ENCODE assay signal across 18 cellular contexts in genomic region chr11:62383822-62384221, GRCh38. TPM values are rescaled to one million over a fixed set of nuclear protein-coding genes. Genes with fewer than 3 reads are reported as not detected.
A peak's percentile ranks its signal among the peaks of the same experiment; 100 is the strongest.
DNase-seq lines count a peak whose midpoint lies in the region; ATAC-seq, FAIRE-seq and TF ChIP-seq lines count a peak whose summit lies in the region.
"Had no signal": no experiment of that assay in that cellular context is flagged by ENCODE, and none has a peak within 500 bp of the region (broad histone marks: within the 10 kb centered on the region; RNA-seq: fewer than 3 reads in every experiment).

No MANE protein-coding gene starts in this region.

- H3K36me3 Mint-ChIP-seq in H9 (ENCODE audit: insufficient read depth in 1 of 3, low read depth in 3 of 3) = no peaks in the 10 kb centered on the region
- H3K36me3 Mint-ChIP-seq: CD8-positive, alpha-beta memory T cell had no signal

- no peak overlapping the region for H3K23ac ChIP-seq in H9 (ENCODE audit: insufficient read length, low read depth, low read length)

- no peak overlapping the region for H3K18ac ChIP-seq in H9 (ENCODE audit: insufficient read length, low read depth, low read length)

- no peak overlapping the region for H2AK5ac ChIP-seq in H9 (ENCODE audit: insufficient read length, low read length)

- no peak overlapping the region for H2BK12ac ChIP-seq in H9 (ENCODE audit: insufficient read length, low read depth, low read length)

- H3K79me2 ChIP-seq in K562 (ENCODE audit: control insufficient read depth, insufficient read depth, low read length) = no peaks in the 10 kb centered on the region
- H3K79me2 ChIP-seq in H9 (ENCODE audit: insufficient read depth, low read length) = no peaks in the 10 kb centered on the region

- H3K27ac ChIP-seq in K562 (ENCODE audit: extremely low read depth, low read depth, low read length) = no peak overlapping the region
- no peak overlapping the region for H3K27ac ChIP-seq in H9 (ENCODE audit: insufficient read length, low read depth, low read length)
- H3K27ac ChIP-seq: A549, BLaER1, HL-60 had no signal

- intact Hi-C loops in K562 (cut with micrococcal nuclease) = loop anchor here (5.0 kb wide), 2 partner anchors 298 to 638 kb away; no protein-coding TSS in a partner anchor

- H3K27me3 ChIP-seq in K562 (ENCODE audit: control insufficient read depth in 2 of 2, insufficient read depth in 2 of 2, low read length in 2 of 2) (no peaks in the 10 kb centered on the region), H9 (ENCODE audit: insufficient read depth, low read length) (no peaks in the 10 kb centered on the region), HAP-1 (ENCODE audit: low read depth) (no peaks in the 10 kb centered on the region)
- H3K27me3 ChIP-seq: BLaER1 had no signal

- WGBS in K562 (ENCODE audit: insufficient coverage, low coverage, missing lambda C conversion rate) = 84% methylated on average over 6 of the region's 6 CpGs
- WGBS in H9 (ENCODE audit: extremely low coverage, insufficient read length, low lambda C conversion rate) = no CpG with 5 or more reads among the region's 6 CpGs

- no peaks in the 10 kb centered on the region for H3K9me3 Mint-ChIP-seq in H9
- H3K9me3 Mint-ChIP-seq: CD8-positive, alpha-beta memory T cell had no signal

- POLR2A ChIA-PET in K562 (lab: Yijun Ruan, JAX) = interaction anchor here (0.6 to 1.4 kb wide), 3 partner anchors 11 to 218 kb away, joined by 3 read pairs; partner anchors contain the start of gene MTA2

- no peaks in the 10 kb centered on the region; the same call in 1 of the 2 replicates for H3K27me3 Mint-ChIP-seq in H9 (ENCODE audit: low read depth)
- H3K27me3 Mint-ChIP-seq: CD8-positive, alpha-beta memory T cell had no signal

- H3K4me1 ChIP-seq in K562 (replicated peaks in 1 of 2; ENCODE audit: control insufficient read depth in 2 of 2, insufficient read depth in 2 of 2, low read length in 2 of 2) = peaks cover 4 to 7% of the 10 kb centered on the region in 2 experiments; a peak in 3 of 5 replicates
- no peaks in the 10 kb centered on the region for H3K4me1 ChIP-seq in H9 (ENCODE audit: insufficient read depth, low read length)
- H3K4me1 ChIP-seq in HAP-1 = peaks cover 20% of the 10 kb centered on the region

- H3K4ac ChIP-seq in H9 (ENCODE audit: low read depth, low read length) = no peak overlapping the region

- DNase-seq in Caki2 (ENCODE audit: low read depth) (peak; percentile 15), K562 (ENCODE audit: extremely low read depth in 1 of 4, low spot score in 3 of 4) (no peak), left lobe of liver (ENCODE audit: low spot score) (peak; percentile 10), renal cortical epithelial cell (ENCODE audit: low read depth) (peak; percentile 16), H9 (no peak), HAP-1 (ENCODE audit: low spot score in 2 of 2) (no peak)
- DNase-seq in stimulated activated CD4-positive, alpha-beta T cell treated with anti-CD3 and anti-CD28 coated beads, Interleukin-12 subunit alpha, Interleukin-12 subunit beta, amount 100 ng/mL, for 4 hours = no peak
- DNase-seq: AML-193; Caco-2; CD8-positive, alpha-beta memory T cell; DMS53; GF-D8; GOT3; HCEC 1CT had no signal

- TF ChIP-seq RAD21 in K562 (CRISPR knock-in tag; conservative IDR thresholded peaks at IDR 0.05 in 1 of 2, IDR thresholded peaks at IDR 0.05 in 1 of 2) = no peak

- no peak for TF ChIP-seq POLR2A in K562 (conservative IDR thresholded peaks at IDR 0.05)

- no peak overlapping the region for H4K91ac ChIP-seq in H9 (ENCODE audit: insufficient read length, low read depth, low read length)

- no peak for TF ChIP-seq CTCF in K562 (IDR thresholded peaks at IDR 0.05 in 2 of 3, conservative IDR thresholded peaks at IDR 0.05 in 1 of 3; ENCODE audit: insufficient read depth in 2 of 3, low read depth in 1 of 3, low read length in 3 of 3)
- no peak for TF ChIP-seq CTCF in H9 (conservative IDR thresholded peaks at IDR 0.05)

- no peak overlapping the region for H3K27ac Mint-ChIP-seq in H9

- H3K4me2 ChIP-seq in K562 (ENCODE audit: insufficient read depth, low read length) (no peak overlapping the region), H9 (ENCODE audit: insufficient read depth, insufficient read length, low read length) (no peak overlapping the region)
- H3K4me2 ChIP-seq: BLaER1 had no signal

- no peaks in the 10 kb centered on the region for H3K9me3 ChIP-seq in K562 (replicated peaks; ENCODE audit: control insufficient read depth, insufficient read depth, low read depth, low read length)
- no peaks in the 10 kb centered on the region for H3K9me3 ChIP-seq in H9 (ENCODE audit: control insufficient read depth, low read depth, low read length)
- H3K9me3 ChIP-seq in HAP-1 = no peaks in the 10 kb centered on the region
- H3K9me3 ChIP-seq: A549, BLaER1, Caco-2 had no signal

- no peaks in the 10 kb centered on the region for H3K36me3 ChIP-seq in K562 (ENCODE audit: control insufficient read depth, insufficient read depth, low read length)
- H3K36me3 ChIP-seq in HAP-1 (replicated peaks) = no peaks in the 10 kb centered on the region
- H3K36me3 ChIP-seq: BLaER1 had no signal

- H3K9ac ChIP-seq in K562 (ENCODE audit: insufficient read depth in 1 of 2, low read depth in 2 of 2, low read length in 2 of 2) (no peak overlapping the region), H9 (ENCODE audit: extremely low read depth, insufficient read length, low read length) (no peak overlapping the region)
- H3K9ac ChIP-seq: BLaER1 had no signal

- H3K4me3 ChIP-seq in K562 (no peak overlapping the region), HAP-1 (no peak overlapping the region)
- H3K4me3 ChIP-seq: A549, BLaER1 had no signal

- H3K23me2 ChIP-seq in H9 (ENCODE audit: insufficient read length, low read depth, low read length, poor library complexity, severe bottlenecking) = no peaks in the 10 kb centered on the region

- H3T11ph ChIP-seq in H9 (ENCODE audit: low read length) = no peak overlapping the region

- TF ChIP-seq EP300 in K562 (IDR thresholded peaks at IDR 0.05; ENCODE audit: low read length) = no peak

- no TSS peak for BruUV-seq in K562 (replicated peaks; lab: Mats Ljungman, UMichigan)

- FAIRE-seq in K562 (lab: Jason Lieb, UNC) = no peak
- FAIRE-seq: A549 had no signal

- H3K4me3 Mint-ChIP-seq in H9 = no peak overlapping the region
- H3K4me3 Mint-ChIP-seq: CD8-positive, alpha-beta memory T cell had no signal

- no peak overlapping the region for H2BK20ac ChIP-seq in H9 (ENCODE audit: low read depth, low read length, poor library complexity, severe bottlenecking)

- no peak overlapping the region for H2BK120ac ChIP-seq in H9 (ENCODE audit: low read depth, low read length, poor library complexity, severe bottlenecking)

- ATAC-seq in K562 (no peak), left lobe of liver (no peak), GM21717 (IDR thresholded peaks at IDR 0.05; ENCODE audit: unreplicated experiment) (no peak)
- ATAC-seq: A549 had no signal

- no peak overlapping the region for H4K8ac ChIP-seq in H9 (replicated peaks; ENCODE audit: insufficient read length, low read depth, low read length)

- no peak overlapping the region for H2BK5ac ChIP-seq in H9 (ENCODE audit: insufficient read length, low read length)

- H4K5ac ChIP-seq in H9 (ENCODE audit: insufficient read length, low read depth, low read length) = no peak overlapping the region

- no peaks in the 10 kb centered on the region for H3K79me1 ChIP-seq in H9 (ENCODE audit: insufficient read depth, low read depth, low read length, poor library complexity, severe bottlenecking)

- peaks cover 11 to 14% of the 10 kb centered on the region in 2 experiments for H3K4me1 Mint-ChIP-seq in H9

- H4K20me1 ChIP-seq in K562 (replicated peaks; ENCODE audit: control insufficient read depth, insufficient read depth, low read length) = no peaks in the 10 kb centered on the region
- no peaks in the 10 kb centered on the region for H4K20me1 ChIP-seq in H9 (ENCODE audit: control insufficient read depth, insufficient read depth, insufficient read length)
- H4K20me1 ChIP-seq: BLaER1 had no signal

- in situ Hi-C loops in Caki2 (cut with HindIII; ENCODE audit: low pct_unique_long_range_greater_than_20kb, low sequenced_read_pairs) = no loop called here
- in situ Hi-C loops in K562 (cut with MboI) = loop anchor here (25.0 kb wide), 2 partner anchors 478 to 628 kb away; partner anchors contain the start of gene SLC22A8
- in situ Hi-C loops in HAP-1 (cut with MboI; ENCODE audit: low sequenced_read_pairs) = no loop called here

- H2AFZ ChIP-seq in K562 (ENCODE audit: low read depth, low read length) = no peak overlapping the region
- H2AFZ ChIP-seq in H9 (ENCODE audit: low read length) = no peak overlapping the region

- no peak overlapping the region for H3K14ac ChIP-seq in H9 (ENCODE audit: insufficient read depth, low read length)

- no peak overlapping the region for H3K56ac ChIP-seq in H9 (ENCODE audit: insufficient read length, low read depth, low read length)

- CTCF ChIA-PET in K562 (lab: Yijun Ruan, JAX; ENCODE audit: low intra/inter-chr PET ratio) = interaction anchor here (1.0 kb wide), 1 partner anchor 11 kb away, joined by 3 read pairs; no protein-coding TSS in a partner anchor

- H2BK15ac ChIP-seq in H9 (ENCODE audit: low read depth, low read length) = no peak overlapping the region

- H3K9me1 ChIP-seq in K562 (ENCODE audit: control insufficient read depth, insufficient read depth, low read length) = no peaks in the 10 kb centered on the region

RNA-seq across cellular contexts. Expression of gene SCGB1A1, which starts 35.0 kb away (rescaled TPM):
- total RNA-seq in Caki2 (2014; rRNA removed; shearing (Covaris generic); ENCODE audit: low replicate concordance) = not detected in 2 replicates
- total RNA-seq in K562 (2011; cell fraction: chromatin; rRNA removed; ENCODE audit: low replicate concordance) = not detected in 2 replicates
- not detected in 2 replicates for total RNA-seq in K562 (2011; cell fraction: nucleolus; rRNA removed)
- total RNA-seq in K562 (2011; cell fraction: nucleoplasm; rRNA removed) = not detected in 2 replicates
- not detected in 2 replicates for total RNA-seq in K562 (2014; rRNA removed)
- not detected in 2 replicates for total RNA-seq in K562 (2014; rRNA removed; fragmentation: Illumina TruSeq; extraction: Trizol)
- total RNA-seq in K562 (2015; rRNA removed; fragmentation: Illumina TruSeq; extraction: Trizol) = not detected in 2 replicates
- 0.55 and 1.1 TPM in 2 replicates for total RNA-seq in K562 (2021)
- polyA plus RNA-seq in K562 (2011; rRNA removed) = not detected in 2 replicates
- polyA plus RNA-seq in K562 (2011; cell fraction: cytosol; rRNA removed) = not detected in 2 replicates
- polyA plus RNA-seq in K562 (2011; cell fraction: nucleus; rRNA removed) = not detected in 2 replicates
- not detected in 2 replicates for polyA plus RNA-seq in K562 (2012)
- polyA plus RNA-seq in K562 (2014; fragmentation: Illumina TruSeq; extraction: Trizol) = not detected in 2 replicates
- not detected for polyA plus RNA-seq in K562 (2014; fragmentation: Nextera tagmentation; extraction: Ambion mirVana)
- polyA plus RNA-seq in K562 (2014; rRNA removed) = not detected in 2 replicates
- polyA minus RNA-seq in K562 (2011; rRNA and poly(A)+ RNA removed) = not detected in 2 replicates
- polyA minus RNA-seq in K562 (2011; cell fraction: cytosol; rRNA and poly(A)+ RNA removed) = not detected in 2 replicates
- polyA minus RNA-seq in K562 (2011; cell fraction: nucleus; rRNA and poly(A)+ RNA removed) = not detected in 2 replicates
- 2.0 TPM for total RNA-seq in left lobe of liver
- not detected in 2 replicates for total RNA-seq in renal cortical epithelial cell
- total RNA-seq in H9 (2021) = not detected in 2 replicates
- total RNA-seq: Caco-2; CD8-positive, alpha-beta memory T cell had no signal
- polyA plus RNA-seq: CD8-positive, alpha-beta memory T cell had no signal

RNA-seq across cellular contexts. Expression of gene ASRGL1, which starts 46.6 kb away (rescaled TPM):
- total RNA-seq in Caki2 (2014; rRNA removed; shearing (Covaris generic); ENCODE audit: low replicate concordance) = 20.3 and 27.7 TPM in 2 replicates
- 15.0 and 21.6 TPM in 2 replicates for total RNA-seq in K562 (2011; cell fraction: chromatin; rRNA removed; ENCODE audit: low replicate concordance)
- 10.9 and 13.8 TPM in 2 replicates for total RNA-seq in K562 (2011; cell fraction: nucleolus; rRNA removed)
- total RNA-seq in K562 (2011; cell fraction: nucleoplasm; rRNA removed) = 15.8 and 16.5 TPM in 2 replicates
- total RNA-seq in K562 (2014; rRNA removed) (18.0 and 23.0 TPM in 2 replicates), K562 (2014; rRNA removed; fragmentation: Illumina TruSeq; extraction: Trizol) (10.7 and 11.2 TPM in 2 replicates), K562 (2015; rRNA removed; fragmentation: Illumina TruSeq; extraction: Trizol) (9.2 and 9.8 TPM in 2 replicates), K562 (2021) (15.9 and 18.3 TPM in 2 replicates), left lobe of liver (5.6 TPM), renal cortical epithelial cell (11.6 and 63.3 TPM in 2 replicates), H9 (2021) (30.9 and 31.1 TPM in 2 replicates)
- polyA plus RNA-seq in K562 (2011; rRNA removed) (10.9 and 17.4 TPM in 2 replicates), K562 (2014; fragmentation: Illumina TruSeq; extraction: Trizol) (8.7 and 9.9 TPM in 2 replicates), K562 (2014; fragmentation: Nextera tagmentation; extraction: Ambion mirVana) (1 to 10 TPM; 3.1 to 4.3 TPM), K562 (2014; rRNA removed) (13.0 and 14.4 TPM in 2 replicates)
- polyA plus RNA-seq in K562 (2011; cell fraction: cytosol; rRNA removed) = 8.5 and 10.0 TPM in 2 replicates
- polyA plus RNA-seq in K562 (2011; cell fraction: nucleus; rRNA removed) = 20.6 and 22.2 TPM in 2 replicates
- 18.8 and 21.4 TPM in 2 replicates for polyA plus RNA-seq in K562 (2012)
- polyA minus RNA-seq in K562 (2011; rRNA and poly(A)+ RNA removed) = 6.6 and 9.4 TPM in 2 replicates
- polyA minus RNA-seq in K562 (2011; cell fraction: cytosol; rRNA and poly(A)+ RNA removed) = 3.1 and 3.7 TPM in 2 replicates
- polyA minus RNA-seq in K562 (2011; cell fraction: nucleus; rRNA and poly(A)+ RNA removed) = 4.7 and 7.2 TPM in 2 replicates

Comparison
In these comparisons a context has a peak if more than half of its experiments do, and no peak if none do; other contexts are left out.
1. DNase-seq: peak in Caki2 (single experiment), left lobe of liver (single experiment) and renal cortical epithelial cell (single experiment); none in K562 (0 of 4), H9 (single experiment), stimulated activated CD4-positive, alpha-beta T cell treated with anti-CD3 and anti-CD28 coated beads, Interleukin-12 subunit alpha, Interleukin-12 subunit beta, amount 100 ng/mL, for 4 hours (single experiment) and HAP-1 (0 of 2).